15 cellular contexts compared by ENCODE assay signal in genomic region chr1:27912429-27912828, GRCh38. TPM values are rescaled to one million over a fixed set of nuclear protein-coding genes. Genes with fewer than 3 reads are reported as not detected.
DNase-seq lines count a peak whose midpoint lies in the region; ATAC-seq and TF ChIP-seq lines count a peak whose summit lies in the region.
"Had no signal": no experiment of that assay in that cellular context is flagged by ENCODE, and none has a peak within 500 bp of the region (broad histone marks: within the 10 kb centered on the region; RNA-seq: fewer than 3 reads in every experiment).

No MANE protein-coding gene starts in this region.

- 0 out of 2 replicates have a peak overlapping the region, but pooled peaks have one; percentile 9 for H3K27ac ChIP-seq in GM23338 (ENCODE audit: low read depth)
- H3K27ac ChIP-seq: A549, stomach had no signal

- no peaks in the 10 kb centered on the region for H3F3A ChIP-seq in GM23338 (replicated peaks; ENCODE audit: low read depth)

- no peak for TF ChIP-seq CTCF in GM23338 (conservative IDR thresholded peaks at IDR 0.05; ENCODE audit: low read depth in 2 of 2)

- no peak overlapping the region for H3K4me2 ChIP-seq in GM23338

- H3K36me3 ChIP-seq in GM23338 (ENCODE audit: insufficient read depth) (peaks cover 25% of the 10 kb centered on the region), MG63 (peaks cover 43% of the 10 kb centered on the region)

- H3K4me3 ChIP-seq in GM23338 (no peak overlapping the region), MG63 (no peak overlapping the region)
- H3K4me3 ChIP-seq: A549, skin epidermis, stomach had no signal

- no peak overlapping the region for H2AFZ ChIP-seq in GM23338

- intact Hi-C loops in activated CD4-positive, alpha-beta T cell treated with anti-CD3 and anti-CD28 coated beads, Interleukin-2, amount 10 ng/mL, durations not matched to agents 24 days and 14 days (cut with micrococcal nuclease): no loop called here

- peaks cover 6% of the 10 kb centered on the region; the same call in 1 of the 2 replicates for H4K20me1 ChIP-seq in GM23338 (replicated peaks; ENCODE audit: insufficient read depth)

- H3K9me2 ChIP-seq in GM23338 (ENCODE audit: insufficient read depth): no peaks in the 10 kb centered on the region

- H3K27ac Mint-ChIP-seq in activated CD4-positive, alpha-beta T cell treated with anti-CD3 and anti-CD28 coated beads, Interleukin-2, amount 10 ng/mL, durations not matched to agents 24 days and 14 days: peak overlapping the region; percentile 89
- no peak overlapping the region for H3K27ac Mint-ChIP-seq in GM23338
- H3K27ac Mint-ChIP-seq in activated CD4-positive, alpha-beta memory T cell treated with anti-CD3 and anti-CD28 coated beads, Interleukin-2, amount 10 ng/mL, durations not matched to agents 7 days and 5 days: peak overlapping the region; percentile 88
- H3K27ac Mint-ChIP-seq in natural killer cell treated with Interleukin-12 subunit alpha and Interleukin-12 subunit beta and Interleukin-15 and Interleukin-18, amount 100 ng/mL, for 72 hours: peak overlapping the region; percentile 98

- H3K36me3 Mint-ChIP-seq in activated CD4-positive, alpha-beta T cell treated with anti-CD3 and anti-CD28 coated beads, Interleukin-2, amount 10 ng/mL, durations not matched to agents 24 days and 14 days (ENCODE audit: low read depth): peaks cover 46% of the 10 kb centered on the region
- peaks cover 59% of the 10 kb centered on the region for H3K36me3 Mint-ChIP-seq in GM23338 (ENCODE audit: low read depth)
- H3K36me3 Mint-ChIP-seq in activated CD4-positive, alpha-beta memory T cell treated with anti-CD3 and anti-CD28 coated beads, Interleukin-2, amount 10 ng/mL, durations not matched to agents 7 days and 5 days (ENCODE audit: low read depth): peaks cover 47% of the 10 kb centered on the region
- peaks cover 8% of the 10 kb centered on the region for H3K36me3 Mint-ChIP-seq in natural killer cell treated with Interleukin-12 subunit alpha and Interleukin-12 subunit beta and Interleukin-15 and Interleukin-18, amount 100 ng/mL, for 72 hours

- peaks cover 6% of the 10 kb centered on the region; the same call in 1 of the 2 replicates for H3K4me1 ChIP-seq in GM23338 (ENCODE audit: insufficient read depth)

- peaks cover 3% of the 10 kb centered on the region for H3K27me3 Mint-ChIP-seq in activated CD4-positive, alpha-beta T cell treated with anti-CD3 and anti-CD28 coated beads, Interleukin-2, amount 10 ng/mL, durations not matched to agents 24 days and 14 days
- H3K27me3 Mint-ChIP-seq in GM23338 (ENCODE audit: insufficient read depth, low read depth, poor library complexity): peaks cover 28% of the 10 kb centered on the region
- H3K27me3 Mint-ChIP-seq in activated CD4-positive, alpha-beta memory T cell treated with anti-CD3 and anti-CD28 coated beads, Interleukin-2, amount 10 ng/mL, durations not matched to agents 7 days and 5 days: peaks cover 3% of the 10 kb centered on the region
- no peaks in the 10 kb centered on the region for H3K27me3 Mint-ChIP-seq in natural killer cell treated with Interleukin-12 subunit alpha and Interleukin-12 subunit beta and Interleukin-15 and Interleukin-18, amount 100 ng/mL, for 72 hours

- H3K4me1 Mint-ChIP-seq in activated CD4-positive, alpha-beta T cell treated with anti-CD3 and anti-CD28 coated beads, Interleukin-2, amount 10 ng/mL, durations not matched to agents 24 days and 14 days: peaks cover 23% of the 10 kb centered on the region
- no peaks in the 10 kb centered on the region; the same call in 2 of the 3 replicates for H3K4me1 Mint-ChIP-seq in GM23338
- peaks cover 33% of the 10 kb centered on the region for H3K4me1 Mint-ChIP-seq in activated CD4-positive, alpha-beta memory T cell treated with anti-CD3 and anti-CD28 coated beads, Interleukin-2, amount 10 ng/mL, durations not matched to agents 7 days and 5 days
- peaks cover 15% of the 10 kb centered on the region in 2 donors for H3K4me1 Mint-ChIP-seq in natural killer cell treated with Interleukin-12 subunit alpha and Interleukin-12 subunit beta and Interleukin-15 and Interleukin-18, amount 100 ng/mL, for 72 hours (ENCODE audit: low read depth in 2 of 2)

- no peaks in the 10 kb centered on the region for H3K9me3 Mint-ChIP-seq in activated CD4-positive, alpha-beta T cell treated with anti-CD3 and anti-CD28 coated beads, Interleukin-2, amount 10 ng/mL, durations not matched to agents 24 days and 14 days
- peaks cover 13% of the 10 kb centered on the region for H3K9me3 Mint-ChIP-seq in GM23338
- H3K9me3 Mint-ChIP-seq in activated CD4-positive, alpha-beta memory T cell treated with anti-CD3 and anti-CD28 coated beads, Interleukin-2, amount 10 ng/mL, durations not matched to agents 7 days and 5 days: peaks cover 3% of the 10 kb centered on the region
- no peaks in the 10 kb centered on the region for H3K9me3 Mint-ChIP-seq in natural killer cell treated with Interleukin-12 subunit alpha and Interleukin-12 subunit beta and Interleukin-15 and Interleukin-18, amount 100 ng/mL, for 72 hours

- POLR2A ChIA-PET in activated CD4-positive, alpha-beta memory T cell treated with anti-CD3 and anti-CD28 coated beads, Interleukin-2, amount 10 ng/mL, durations not matched to agents 7 days and 5 days (lab: Charles Lee): interaction anchor here (1.1 kb wide), 1 partner anchor 18 kb away, joined by 3 read pairs; no protein-coding TSS in a partner anchor

- ATAC-seq in GM23338 (no peak), HG03135 (IDR thresholded peaks at IDR 0.05; ENCODE audit: unreplicated experiment) (no peak)
- no peak for ATAC-seq in natural killer cell treated with Interleukin-12 subunit alpha and Interleukin-12 subunit beta and Interleukin-15 and Interleukin-18, amount 100 ng/mL, for 72 hours
- ATAC-seq: A549 had no signal

- peaks cover 6% of the 10 kb centered on the region; the same call in 1 of the 2 replicates for H3K9me3 ChIP-seq in MG63

- CTCF ChIA-PET in activated CD4-positive, alpha-beta memory T cell treated with anti-CD3 and anti-CD28 coated beads, Interleukin-2, amount 10 ng/mL, durations not matched to agents 7 days and 5 days (lab: Charles Lee): interaction anchor here (0.6 to 0.7 kb wide), 3 partner anchors 20 to 143 kb away, joined by 3 to 4 read pairs (median 3); no protein-coding TSS in a partner anchor

- H3K79me2 ChIP-seq in GM23338 (replicated peaks; ENCODE audit: insufficient read depth): peaks cover 36% of the 10 kb centered on the region

- peaks cover 10% of the 10 kb centered on the region for H3K27me3 ChIP-seq in GM23338 (ENCODE audit: insufficient read depth)
- H3K27me3 ChIP-seq in MG63: no peaks in the 10 kb centered on the region
- H3K27me3 ChIP-seq: stomach had no signal

- peak overlapping the region; percentile 66 for H3K4me3 Mint-ChIP-seq in activated CD4-positive, alpha-beta T cell treated with anti-CD3 and anti-CD28 coated beads, Interleukin-2, amount 10 ng/mL, durations not matched to agents 24 days and 14 days
- peak overlapping the region; percentile 42; the same call in 2 of the 3 replicates for H3K4me3 Mint-ChIP-seq in GM23338
- H3K4me3 Mint-ChIP-seq in activated CD4-positive, alpha-beta memory T cell treated with anti-CD3 and anti-CD28 coated beads, Interleukin-2, amount 10 ng/mL, durations not matched to agents 7 days and 5 days: peak overlapping the region; percentile 59
- H3K4me3 Mint-ChIP-seq in natural killer cell treated with Interleukin-12 subunit alpha and Interleukin-12 subunit beta and Interleukin-15 and Interleukin-18, amount 100 ng/mL, for 72 hours: peak overlapping the region; percentile 27

- DNase-seq in activated CD4-positive, alpha-beta T cell treated with anti-CD3 and anti-CD28 coated beads, Interleukin-2, amount 10 ng/mL, durations not matched to agents 24 days and 14 days: no peak
- no peak for DNase-seq in activated CD4-positive, alpha-beta T cell treated with anti-CD3 and anti-CD28 coated beads, Interleukin-2, amount 50 U/mL, for 1 hour
- DNase-seq in GM23338 (ENCODE audit: low spot score): no peak
- no peak for DNase-seq in activated CD4-positive, alpha-beta memory T cell treated with anti-CD3 and anti-CD28 coated beads, Interleukin-2, amount 10 ng/mL, durations not matched to agents 7 days and 5 days
- no peak for DNase-seq in natural killer cell treated with Interleukin-12 subunit alpha and Interleukin-12 subunit beta and Interleukin-15 and Interleukin-18, amount 100 ng/mL, for 72 hours (ENCODE audit: low spot score)
- no peak for DNase-seq in SIG-M5 (lab: John Stamatoyannopoulos, UW)
- DNase-seq in MG63: no peak
- DNase-seq: GF-D8, HCEC 1CT, kidney, mesendoderm, stomach had no signal

RNA-seq across cellular contexts. Expression of gene RPA2, which starts 1.9 kb away (rescaled TPM):
- 87.7 and 92.7 TPM in 2 replicates for total RNA-seq in activated CD4-positive, alpha-beta T cell treated with anti-CD3 and anti-CD28 coated beads, Interleukin-2, amount 10 ng/mL, durations not matched to agents 24 days and 14 days
- 47.0 and 55.5 TPM in 2 replicates for total RNA-seq in GM23338 (2014; rRNA removed; shearing (Covaris generic))
- 58.4 and 60.8 TPM in 2 replicates for polyA plus RNA-seq in GM23338 (2016; fragmentation: Nextera tagmentation; extraction: Ambion mirVana)
- total RNA-seq in activated CD4-positive, alpha-beta memory T cell treated with anti-CD3 and anti-CD28 coated beads, Interleukin-2, amount 10 ng/mL, durations not matched to agents 7 days and 5 days: 10 to 100 TPM; 76.7 to 78.8 TPM
- total RNA-seq in natural killer cell treated with Interleukin-12 subunit alpha and Interleukin-12 subunit beta and Interleukin-15 and Interleukin-18, amount 100 ng/mL, for 72 hours: 10 to 100 TPM; 54.7 to 79.8 TPM
- total RNA-seq in MG63 (2014; rRNA removed; shearing (Covaris generic); ENCODE audit: low replicate concordance): 50.5 and 63.9 TPM in 2 replicates

RNA-seq across cellular contexts. Expression of gene SMPDL3B, which starts 22.4 kb away (rescaled TPM):
- 0.30 and 0.43 TPM in 2 replicates for total RNA-seq in activated CD4-positive, alpha-beta T cell treated with anti-CD3 and anti-CD28 coated beads, Interleukin-2, amount 10 ng/mL, durations not matched to agents 24 days and 14 days
- total RNA-seq in GM23338 (2014; rRNA removed; shearing (Covaris generic)): 78.5 and 83.1 TPM in 2 replicates
- 39.5 and 40.9 TPM in 2 replicates for polyA plus RNA-seq in GM23338 (2016; fragmentation: Nextera tagmentation; extraction: Ambion mirVana)
- under 1 TPM; 0.76 to 0.93 TPM for total RNA-seq in activated CD4-positive, alpha-beta memory T cell treated with anti-CD3 and anti-CD28 coated beads, Interleukin-2, amount 10 ng/mL, durations not matched to agents 7 days and 5 days
- under 1 TPM; 0.33 to 0.95 TPM for total RNA-seq in natural killer cell treated with Interleukin-12 subunit alpha and Interleukin-12 subunit beta and Interleukin-15 and Interleukin-18, amount 100 ng/mL, for 72 hours
- total RNA-seq in MG63 (2014; rRNA removed; shearing (Covaris generic); ENCODE audit: low replicate concordance): not detected in 2 replicates

RNA-seq across cellular contexts. Expression of gene THEMIS2, which starts 40.1 kb away (rescaled TPM):
- total RNA-seq in activated CD4-positive, alpha-beta T cell treated with anti-CD3 and anti-CD28 coated beads, Interleukin-2, amount 10 ng/mL, durations not matched to agents 24 days and 14 days: 24.5 and 27.7 TPM in 2 replicates
- 19.3 and 32.4 TPM in 2 replicates for total RNA-seq in GM23338 (2014; rRNA removed; shearing (Covaris generic))
- 8.1 and 10.0 TPM in 2 replicates for polyA plus RNA-seq in GM23338 (2016; fragmentation: Nextera tagmentation; extraction: Ambion mirVana)
- 10 to 100 TPM; 58.9 to 60.1 TPM for total RNA-seq in activated CD4-positive, alpha-beta memory T cell treated with anti-CD3 and anti-CD28 coated beads, Interleukin-2, amount 10 ng/mL, durations not matched to agents 7 days and 5 days
- 10 to 100 TPM; 38.4 to 51.9 TPM for total RNA-seq in natural killer cell treated with Interleukin-12 subunit alpha and Interleukin-12 subunit beta and Interleukin-15 and Interleukin-18, amount 100 ng/mL, for 72 hours
- 8.9 and 9.0 TPM in 2 replicates for total RNA-seq in MG63 (2014; rRNA removed; shearing (Covaris generic); ENCODE audit: low replicate concordance)

RNA-seq across cellular contexts. Expression of gene XKR8, which starts 47.3 kb away (rescaled TPM):
- total RNA-seq in activated CD4-positive, alpha-beta T cell treated with anti-CD3 and anti-CD28 coated beads, Interleukin-2, amount 10 ng/mL, durations not matched to agents 24 days and 14 days: 4.1 and 7.0 TPM in 2 replicates
- 9.6 and 13.1 TPM in 2 replicates for total RNA-seq in GM23338 (2014; rRNA removed; shearing (Covaris generic))
- 8.2 and 9.6 TPM in 2 replicates for polyA plus RNA-seq in GM23338 (2016; fragmentation: Nextera tagmentation; extraction: Ambion mirVana)
- total RNA-seq in activated CD4-positive, alpha-beta memory T cell treated with anti-CD3 and anti-CD28 coated beads, Interleukin-2, amount 10 ng/mL, durations not matched to agents 7 days and 5 days: 1 to 10 TPM; 7.9 to 10.0 TPM
- total RNA-seq in natural killer cell treated with Interleukin-12 subunit alpha and Interleukin-12 subunit beta and Interleukin-15 and Interleukin-18, amount 100 ng/mL, for 72 hours: 1 to 10 TPM; 7.1 to 9.6 TPM
- 13.9 and 16.1 TPM in 2 replicates for total RNA-seq in MG63 (2014; rRNA removed; shearing (Covaris generic); ENCODE audit: low replicate concordance)

Comparison
In these comparisons a context has a peak if more than half of its experiments do, and no peak if none do; other contexts are left out.
1. RNA of gene SMPDL3B, which starts 22.4 kb away (total RNA-seq): 78.5 to 83.1 TPM in GM23338; 0.33 to 0.95 TPM in natural killer cell treated with Interleukin-12 subunit alpha and Interleukin-12 subunit beta and Interleukin-15 and Interleukin-18, amount 100 ng/mL, for 72 hours, 0.76 to 0.93 TPM in activated CD4-positive, alpha-beta memory T cell treated with anti-CD3 and anti-CD28 coated beads, Interleukin-2, amount 10 ng/mL, durations not matched to agents 7 days and 5 days, 0.30 to 0.43 TPM in activated CD4-positive, alpha-beta T cell treated with anti-CD3 and anti-CD28 coated beads, Interleukin-2, amount 10 ng/mL, durations not matched to agents 24 days and 14 days and not detected in MG63; every median in the first group is over 10 times any median in the second.
2. Peak in every context shown above with its lines, with median percentiles within 50 percentile points of each other: H3K4me3 Mint-ChIP-seq.